In the genomic region with DNA sequence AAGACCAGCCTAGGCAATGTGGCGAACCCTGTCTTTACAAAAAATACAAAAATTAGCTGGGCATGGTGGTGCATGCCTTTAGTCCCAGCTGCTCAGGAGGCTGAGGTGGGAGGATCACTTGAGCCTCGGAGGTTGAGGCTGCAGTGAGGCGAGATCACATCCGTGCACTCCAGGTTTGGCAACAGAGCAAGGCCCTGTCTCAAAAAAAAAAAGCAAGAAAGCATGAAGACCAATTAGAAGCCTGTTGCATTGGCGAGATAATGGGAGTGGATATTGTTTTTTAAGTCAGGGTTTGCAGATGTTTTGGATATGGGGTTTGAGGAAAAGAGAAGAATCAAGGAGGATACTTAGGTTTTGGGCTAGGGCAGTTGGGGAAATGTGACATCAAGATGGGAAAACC, we compare ENCODE assay signal across 1 cellular context.
TF ChIP-seq lines count a peak whose summit lies in the region.

No MANE protein-coding gene starts in this region.

TF ChIP-seq in HepG2, 621 proteins besides CTCF, POLR2A, EP300 and RAD21:
- TF ChIP-seq, protein P1, sequence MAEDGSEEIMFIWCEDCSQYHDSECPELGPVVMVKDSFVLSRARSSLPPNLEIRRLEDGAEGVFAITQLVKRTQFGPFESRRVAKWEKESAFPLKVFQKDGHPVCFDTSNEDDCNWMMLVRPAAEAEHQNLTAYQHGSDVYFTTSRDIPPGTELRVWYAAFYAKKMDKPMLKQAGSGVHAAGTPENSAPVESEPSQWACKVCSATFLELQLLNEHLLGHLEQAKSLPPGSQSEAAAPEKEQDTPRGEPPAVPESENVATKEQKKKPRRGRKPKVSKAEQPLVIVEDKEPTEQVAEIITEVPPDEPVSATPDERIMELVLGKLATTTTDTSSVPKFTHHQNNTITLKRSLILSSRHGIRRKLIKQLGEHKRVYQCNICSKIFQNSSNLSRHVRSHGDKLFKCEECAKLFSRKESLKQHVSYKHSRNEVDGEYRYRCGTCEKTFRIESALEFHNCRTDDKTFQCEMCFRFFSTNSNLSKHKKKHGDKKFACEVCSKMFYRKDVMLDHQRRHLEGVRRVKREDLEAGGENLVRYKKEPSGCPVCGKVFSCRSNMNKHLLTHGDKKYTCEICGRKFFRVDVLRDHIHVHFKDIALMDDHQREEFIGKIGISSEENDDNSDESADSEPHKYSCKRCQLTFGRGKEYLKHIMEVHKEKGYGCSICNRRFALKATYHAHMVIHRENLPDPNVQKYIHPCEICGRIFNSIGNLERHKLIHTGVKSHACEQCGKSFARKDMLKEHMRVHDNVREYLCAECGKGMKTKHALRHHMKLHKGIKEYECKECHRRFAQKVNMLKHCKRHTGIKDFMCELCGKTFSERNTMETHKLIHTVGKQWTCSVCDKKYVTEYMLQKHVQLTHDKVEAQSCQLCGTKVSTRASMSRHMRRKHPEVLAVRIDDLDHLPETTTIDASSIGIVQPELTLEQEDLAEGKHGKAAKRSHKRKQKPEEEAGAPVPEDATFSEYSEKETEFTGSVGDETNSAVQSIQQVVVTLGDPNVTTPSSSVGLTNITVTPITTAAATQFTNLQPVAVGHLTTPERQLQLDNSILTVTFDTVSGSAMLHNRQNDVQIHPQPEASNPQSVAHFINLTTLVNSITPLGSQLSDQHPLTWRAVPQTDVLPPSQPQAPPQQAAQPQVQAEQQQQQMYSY (CRISPR knock-in tag; IDR thresholded peaks at IDR 0.05) = no peak
- TF ChIP-seq, protein P2, sequence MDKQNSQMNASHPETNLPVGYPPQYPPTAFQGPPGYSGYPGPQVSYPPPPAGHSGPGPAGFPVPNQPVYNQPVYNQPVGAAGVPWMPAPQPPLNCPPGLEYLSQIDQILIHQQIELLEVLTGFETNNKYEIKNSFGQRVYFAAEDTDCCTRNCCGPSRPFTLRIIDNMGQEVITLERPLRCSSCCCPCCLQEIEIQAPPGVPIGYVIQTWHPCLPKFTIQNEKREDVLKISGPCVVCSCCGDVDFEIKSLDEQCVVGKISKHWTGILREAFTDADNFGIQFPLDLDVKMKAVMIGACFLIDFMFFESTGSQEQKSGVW (CRISPR knock-in tag; IDR thresholded peaks at IDR 0.05; ENCODE audit: borderline replicate concordance) = no peak
- TF ChIP-seq KAT8 (CRISPR knock-in tag; IDR thresholded peaks at IDR 0.05) = no peak
- TF ChIP-seq, protein P3, sequence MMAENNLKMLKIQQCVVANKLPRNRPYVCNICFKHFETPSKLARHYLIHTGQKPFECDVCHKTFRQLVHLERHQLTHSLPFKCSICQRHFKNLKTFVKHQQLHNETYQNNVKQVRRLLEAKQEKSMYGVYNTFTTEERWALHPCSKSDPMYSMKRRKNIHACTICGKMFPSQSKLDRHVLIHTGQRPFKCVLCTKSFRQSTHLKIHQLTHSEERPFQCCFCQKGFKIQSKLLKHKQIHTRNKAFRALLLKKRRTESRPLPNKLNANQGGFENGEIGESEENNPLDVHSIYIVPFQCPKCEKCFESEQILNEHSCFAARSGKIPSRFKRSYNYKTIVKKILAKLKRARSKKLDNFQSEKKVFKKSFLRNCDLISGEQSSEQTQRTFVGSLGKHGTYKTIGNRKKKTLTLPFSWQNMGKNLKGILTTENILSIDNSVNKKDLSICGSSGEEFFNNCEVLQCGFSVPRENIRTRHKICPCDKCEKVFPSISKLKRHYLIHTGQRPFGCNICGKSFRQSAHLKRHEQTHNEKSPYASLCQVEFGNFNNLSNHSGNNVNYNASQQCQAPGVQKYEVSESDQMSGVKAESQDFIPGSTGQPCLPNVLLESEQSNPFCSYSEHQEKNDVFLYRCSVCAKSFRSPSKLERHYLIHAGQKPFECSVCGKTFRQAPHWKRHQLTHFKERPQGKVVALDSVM (CRISPR knock-in tag; IDR thresholded peaks at IDR 0.05) = peak; percentile 59
- no peak for TF ChIP-seq RCOR2 (CRISPR knock-in tag; IDR thresholded peaks at IDR 0.05)
